Comparison of ENCODE assay signal across 22 cellular contexts in genomic region chr17:3727041-3727440, GRCh38.
DNase-seq lines count a peak whose midpoint lies in the region; ATAC-seq and TF ChIP-seq lines count a peak whose summit lies in the region.
"Had no signal": no experiment of that assay in that cellular context is flagged by ENCODE, and none has a peak within 500 bp of the region (broad histone marks: within the 10 kb centered on the region; RNA-seq: fewer than 3 reads in every experiment).

No MANE protein-coding gene starts in this region.

- peak overlapping the region; percentile 9; the same call in 1 of the 2 replicates for H3K4me2 ChIP-seq in DND-41 (ENCODE audit: insufficient read depth, low read length)
- H3K4me2 ChIP-seq in MM.1S (ENCODE audit: low read depth, low read length), result no peak overlapping the region
- H3K4me2 ChIP-seq: smooth muscle cell had no signal

- no peaks in the 10 kb centered on the region for H3K27me3 Mint-ChIP-seq in activated naive CD8-positive, alpha-beta T cell treated with anti-CD3 and anti-CD28 coated beads, Interleukin-2, amount 50 U/mL, for 24 hours

- H3K4me3 ChIP-seq in DND-41 (ENCODE audit: low read depth in 1 of 2, low read length in 2 of 2) (no peak overlapping the region), GM12865 (ENCODE audit: low read depth, low read length) (no peak overlapping the region), MM.1S (ENCODE audit: low read length) (no peak overlapping the region)
- H3K4me3 ChIP-seq: heart left ventricle, smooth muscle cell, stomach, transverse colon had no signal

- no peak overlapping the region for H3K4me3 Mint-ChIP-seq in activated naive CD8-positive, alpha-beta T cell treated with anti-CD3 and anti-CD28 coated beads, Interleukin-2, amount 50 U/mL, for 24 hours
- H3K4me3 Mint-ChIP-seq: H9 had no signal

- H3K4me1 ChIP-seq in DND-41 (ENCODE audit: insufficient read depth, low read length) (peaks cover 44% of the 10 kb centered on the region), MM.1S (ENCODE audit: low read length) (peaks cover 18% of the 10 kb centered on the region)

- DNase-seq in DND-41 (no peak), GM12865 (ENCODE audit: low read depth) (peak; percentile 79), NAMALWA (ENCODE audit: low spot score) (peak; percentile 73), MM.1S (no peak)
- no peak for DNase-seq in activated naive CD8-positive, alpha-beta T cell treated with anti-CD3 and anti-CD28 coated beads, Interleukin-2, amount 50 U/mL, for 24 hours
- no peak for DNase-seq in stimulated activated CD4-positive, alpha-beta T cell treated with anti-CD3 and anti-CD28 coated beads, Interleukin-12 subunit alpha, Interleukin-12 subunit beta, amount 100 ng/mL, for 4 hours
- DNase-seq: activated CD4-positive, CD25-positive, alpha-beta regulatory T cell; cerebellar nuclear complex; DMS79; H9; heart left ventricle; left cardiac atrium; NCI-H1092; NCI-H2029; NCI-H345; NK-92 treated with Interleukin-12 subunit alpha and Interleukin-12 subunit beta, amount 100 ng/mL, for 24 hours; stimulated activated CD4-positive, alpha-beta T cell treated with anti-CD3 and anti-CD28 coated beads, Interleukin-4, amount 100 ng/mL, for 1 hour; stomach; transverse colon had no signal

- H3K79me2 ChIP-seq in DND-41 (ENCODE audit: insufficient read depth, low read length) (peaks cover 61% of the 10 kb centered on the region), MM.1S (ENCODE audit: low read length) (peaks cover 60% of the 10 kb centered on the region)

- TF ChIP-seq CTCF in DND-41 (IDR thresholded peaks at IDR 0.05; ENCODE audit: borderline replicate concordance, extremely low read depth, low read length, poor library complexity, severe bottlenecking) (no peak), GM12865 (IDR thresholded peaks at IDR 0.05; ENCODE audit: insufficient read depth, low read depth, low read length, missing control alignments) (no peak), MM.1S (IDR thresholded peaks at IDR 0.05; ENCODE audit: low read length) (no peak)

- H3K9me2 ChIP-seq in MM.1S (replicated peaks; ENCODE audit: insufficient read depth, low read length), result no peaks in the 10 kb centered on the region

- H3K36me3 Mint-ChIP-seq in activated naive CD8-positive, alpha-beta T cell treated with anti-CD3 and anti-CD28 coated beads, Interleukin-2, amount 50 U/mL, for 24 hours (ENCODE audit: low read depth), result peaks cover 37% of the 10 kb centered on the region

- H2AFZ ChIP-seq in DND-41 (ENCODE audit: low read depth, low read length), result no peak overlapping the region
- no peak overlapping the region for H2AFZ ChIP-seq in MM.1S (ENCODE audit: low read length)

- H3F3A ChIP-seq in MM.1S (ENCODE audit: insufficient read depth, low read length), result 0 out of 2 replicates have a peak, but pooled peaks cover 4% of the 10 kb centered on the region

- H3K9me3 ChIP-seq in DND-41 (ENCODE audit: insufficient read depth, low read length, severe bottlenecking) (no peaks in the 10 kb centered on the region), MM.1S (replicated peaks; ENCODE audit: insufficient read depth, low read length) (no peaks in the 10 kb centered on the region)
- H3K9me3 ChIP-seq: heart left ventricle, stomach, transverse colon had no signal

- no peaks in the 10 kb centered on the region for H3K9me3 Mint-ChIP-seq in activated naive CD8-positive, alpha-beta T cell treated with anti-CD3 and anti-CD28 coated beads, Interleukin-2, amount 50 U/mL, for 24 hours
- H3K9me3 Mint-ChIP-seq: activated naive CD4-positive, alpha-beta T cell treated with anti-CD3 and anti-CD28 coated beads, Interleukin-2, amount 50 U/mL, for 72 hours; H9 had no signal

- no peak overlapping the region for H3K9ac ChIP-seq in DND-41 (ENCODE audit: low read depth, low read length)
- no peak overlapping the region for H3K9ac ChIP-seq in MM.1S (ENCODE audit: low read length)

- peak overlapping the region; percentile 62 for H3K27ac Mint-ChIP-seq in activated naive CD8-positive, alpha-beta T cell treated with anti-CD3 and anti-CD28 coated beads, Interleukin-2, amount 50 U/mL, for 24 hours

- H3K4me1 Mint-ChIP-seq in activated naive CD8-positive, alpha-beta T cell treated with anti-CD3 and anti-CD28 coated beads, Interleukin-2, amount 50 U/mL, for 24 hours, result peaks cover 42% of the 10 kb centered on the region

- H3K36me3 ChIP-seq in DND-41 (ENCODE audit: insufficient read depth, low read length) (peaks cover 57% of the 10 kb centered on the region), MM.1S (replicated peaks; ENCODE audit: insufficient read depth, low read length) (no peaks in the 10 kb centered on the region; the same call in 1 of the 2 replicates)
- H3K36me3 ChIP-seq: heart left ventricle, transverse colon had no signal

- H3K27me3 ChIP-seq in DND-41 (ENCODE audit: insufficient read depth, low read length, poor library complexity), result no peaks in the 10 kb centered on the region
- no peaks in the 10 kb centered on the region for H3K27me3 ChIP-seq in MM.1S (replicated peaks; ENCODE audit: insufficient read depth, low read length)
- H3K27me3 ChIP-seq: heart left ventricle, stomach, transverse colon had no signal

- H3K27ac ChIP-seq in DND-41 (ENCODE audit: low read length), result peak overlapping the region; percentile 28; the same call in 1 of the 2 replicates
- no peak overlapping the region for H3K27ac ChIP-seq in MM.1S (ENCODE audit: low read length)
- H3K27ac ChIP-seq: heart left ventricle, stomach, transverse colon had no signal

- no peak for ATAC-seq in DND-41 (ENCODE audit: insufficient read depth, low read depth)
- no peak for ATAC-seq in activated naive CD8-positive, alpha-beta T cell treated with anti-CD3 and anti-CD28 coated beads, Interleukin-2, amount 50 U/mL, for 24 hours
- no peak for ATAC-seq in HG02884 (IDR thresholded peaks at IDR 0.05; ENCODE audit: unreplicated experiment)
- ATAC-seq: activated naive CD4-positive, alpha-beta T cell treated with anti-CD3 and anti-CD28 coated beads, Interleukin-2, amount 50 U/mL, for 72 hours; heart left ventricle; left cardiac atrium had no signal

- H4K20me1 ChIP-seq in DND-41 (ENCODE audit: insufficient read depth, low read length) (peaks cover 22% of the 10 kb centered on the region), MM.1S (ENCODE audit: insufficient read depth, low read length) (no peaks in the 10 kb centered on the region)

Comparison
In these comparisons a context has a peak if more than half of its experiments do, and no peak if none do; other contexts are left out.
1. DNase-seq: peak in GM12865 (single experiment) and NAMALWA (single experiment); none in DND-41 (single experiment), activated naive CD8-positive, alpha-beta T cell treated with anti-CD3 and anti-CD28 coated beads, Interleukin-2, amount 50 U/mL, for 24 hours (single experiment), stimulated activated CD4-positive, alpha-beta T cell treated with anti-CD3 and anti-CD28 coated beads, Interleukin-12 subunit alpha, Interleukin-12 subunit beta, amount 100 ng/mL, for 4 hours (single experiment) and MM.1S (single experiment).